18 cellular contexts compared by ENCODE assay signal in the genomic region with DNA sequence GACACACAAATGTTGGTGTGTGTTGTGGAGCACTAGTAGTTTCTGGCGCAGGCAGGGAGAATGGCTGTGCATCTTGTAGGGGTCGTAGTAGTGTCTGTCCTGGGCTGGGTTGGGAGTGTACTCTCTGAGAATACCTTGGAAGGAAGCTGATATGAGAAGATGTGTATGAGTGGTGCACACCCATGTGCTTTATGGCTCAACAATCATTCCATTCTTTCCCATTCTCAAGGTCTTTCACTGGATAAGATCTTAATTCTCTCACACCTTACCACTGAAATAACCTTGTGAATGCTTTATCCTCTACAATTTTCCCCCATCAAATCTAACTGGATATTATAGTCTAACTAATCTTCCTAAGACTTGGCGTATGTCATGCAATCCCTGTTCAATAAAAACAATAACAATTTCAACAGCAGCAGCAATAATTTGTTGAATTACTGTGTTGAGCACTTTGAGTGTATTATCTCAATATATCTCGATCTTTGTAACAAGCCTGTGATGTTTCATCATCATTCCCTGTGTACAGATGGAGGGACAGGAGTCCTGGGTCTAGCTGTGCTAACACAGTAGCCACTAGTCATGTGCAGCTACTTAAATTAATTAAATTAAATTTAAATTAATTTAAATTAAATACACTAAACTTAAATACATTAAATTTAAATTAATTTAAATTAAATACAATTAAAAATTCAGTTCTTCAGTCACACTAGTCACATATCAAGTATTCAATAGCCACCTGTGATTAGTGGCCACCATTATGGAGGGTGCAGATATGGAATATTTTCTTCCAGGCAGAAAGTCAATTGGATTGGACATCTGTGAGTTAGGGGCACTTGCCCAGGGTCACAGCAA. TPM values are rescaled to one million over a fixed set of nuclear protein-coding genes. Genes with fewer than 3 reads are reported as not detected.
"Had no signal": no experiment of that assay in that cellular context is flagged by ENCODE, and none has a peak within 500 bp of the region (broad histone marks: within the 10 kb centered on the region; RNA-seq: fewer than 3 reads in every experiment).

No MANE protein-coding gene starts in this region.

- H3K27ac Mint-ChIP-seq: activated CD4-positive, alpha-beta memory T cell treated with anti-CD3 and anti-CD28 coated beads for 36 hours; activated naive CD8-positive, alpha-beta T cell treated with anti-CD3 and anti-CD28 coated beads, Interleukin-2, amount 10 ng/mL, durations not matched to agents 7 days and 5 days; mesothelial cell of epicardium; neural progenitor cell had no signal

- H3K4me3 Mint-ChIP-seq: activated CD4-positive, alpha-beta memory T cell treated with anti-CD3 and anti-CD28 coated beads for 36 hours; activated naive CD8-positive, alpha-beta T cell treated with anti-CD3 and anti-CD28 coated beads, Interleukin-2, amount 10 ng/mL, durations not matched to agents 7 days and 5 days; activated T-cell treated with anti-CD3 and anti-CD28 coated beads, Interleukin-2, amount 50 U/mL, for 4 hours; mesothelial cell of epicardium; neural progenitor cell had no signal

- H3K9me3 Mint-ChIP-seq: activated CD4-positive, alpha-beta memory T cell treated with anti-CD3 and anti-CD28 coated beads for 36 hours; activated naive CD8-positive, alpha-beta T cell treated with anti-CD3 and anti-CD28 coated beads, Interleukin-2, amount 10 ng/mL, durations not matched to agents 7 days and 5 days; activated T-cell treated with anti-CD3 and anti-CD28 coated beads, Interleukin-2, amount 50 U/mL, for 4 hours; mesothelial cell of epicardium; neural progenitor cell had no signal

- H3K27me3 ChIP-seq: ascending aorta, dorsolateral prefrontal cortex, pancreas, stomach, uterus had no signal

- DNase-seq: activated CD4-positive, alpha-beta memory T cell treated with anti-CD3 and anti-CD28 coated beads for 36 hours; activated effector memory CD4-positive, alpha-beta T cell treated with anti-CD3 and anti-CD28 coated beads, Interleukin-2, amount 50 U/mL, for 16 hours; activated naive CD8-positive, alpha-beta T cell treated with anti-CD3 and anti-CD28 coated beads, Interleukin-2, amount 10 ng/mL, durations not matched to agents 7 days and 5 days; activated T-cell treated with anti-CD3 and anti-CD28 coated beads, Interleukin-2, amount 50 U/mL, for 4 hours; dorsolateral prefrontal cortex; foreskin melanocyte; head of caudate nucleus; left ventricle myocardium inferior; pancreas; stomach; T-helper 9 cell; uterus had no signal

- ATAC-seq: activated T-cell treated with anti-CD3 and anti-CD28 coated beads, Interleukin-2, amount 50 U/mL, for 4 hours; pancreas had no signal

- H2AFZ ChIP-seq: neural progenitor cell had no signal

- H3K36me3 ChIP-seq: ascending aorta, left ventricle myocardium inferior, neural progenitor cell, pancreas, stomach, uterus had no signal

- H3K4me2 ChIP-seq: neural progenitor cell had no signal

- H3K27me3 Mint-ChIP-seq: activated CD4-positive, alpha-beta memory T cell treated with anti-CD3 and anti-CD28 coated beads for 36 hours had no signal

- H3K9me3 ChIP-seq: ascending aorta, left ventricle myocardium inferior, pancreas, stomach, uterus had no signal

- H3K36me3 Mint-ChIP-seq: activated CD4-positive, alpha-beta memory T cell treated with anti-CD3 and anti-CD28 coated beads for 36 hours; activated naive CD8-positive, alpha-beta T cell treated with anti-CD3 and anti-CD28 coated beads, Interleukin-2, amount 10 ng/mL, durations not matched to agents 7 days and 5 days; mesothelial cell of epicardium; neural progenitor cell had no signal

- H3K27ac ChIP-seq: ascending aorta, left ventricle myocardium inferior, neural progenitor cell, pancreas, uterus had no signal

- H3K4me3 ChIP-seq: ascending aorta, dorsolateral prefrontal cortex, left ventricle myocardium inferior, neural progenitor cell, pancreas, stomach, uterus had no signal

- H3K9ac ChIP-seq: neural progenitor cell had no signal

RNA-seq across cellular contexts. Expression of gene ENDOU, which starts 44.2 kb away (rescaled TPM):
- total RNA-seq: activated CD4-positive, alpha-beta memory T cell treated with anti-CD3 and anti-CD28 coated beads for 36 hours; ascending aorta; bronchial epithelial cell; chondrocyte; myocyte had no signal
